In the genomic region with DNA sequence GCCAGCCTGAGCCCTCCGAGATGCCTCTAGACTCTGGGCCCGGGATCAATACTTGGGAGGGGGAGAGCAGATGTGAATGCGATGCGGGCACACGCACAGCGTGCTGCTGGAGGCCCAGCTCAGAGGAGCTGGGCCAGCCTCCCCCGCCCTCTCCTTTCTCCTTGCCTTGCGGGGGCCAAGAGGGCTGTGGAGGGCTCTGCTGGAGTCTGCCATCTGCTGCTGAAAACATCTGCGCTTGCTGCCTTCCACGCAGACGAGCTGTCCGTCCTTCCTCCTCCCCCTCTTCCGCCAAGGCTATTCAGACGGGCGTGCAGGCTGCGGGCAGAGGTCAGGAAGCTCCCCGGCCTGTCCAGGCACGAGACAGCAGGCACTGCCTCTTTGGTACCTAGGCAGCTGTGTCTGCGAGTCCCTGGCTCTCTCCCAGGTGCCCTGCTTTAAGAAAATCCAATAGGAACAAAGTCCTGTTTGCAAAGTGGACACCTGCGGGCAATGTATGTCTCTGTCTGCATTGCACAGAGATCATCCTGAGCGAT, we compare ENCODE assay signal across 1 cellular context.
TF ChIP-seq lines count a peak whose summit lies in the region.

No MANE protein-coding gene starts in this region.

TF ChIP-seq in H1, 55 proteins besides CTCF, POLR2A, EP300 and RAD21 (continued from another document):
- TF ChIP-seq CEBPB (IDR thresholded peaks at IDR 0.05; ENCODE audit: low read depth, low read length), result no peak
